ENCODE assay signal across 10 cellular contexts in genomic region chr11:2466869-2467694, GRCh38. TPM values are rescaled to one million over a fixed set of nuclear protein-coding genes. Genes with fewer than 3 reads are reported as not detected.
DNase-seq lines count a peak whose midpoint lies in the region; ATAC-seq and TF ChIP-seq lines count a peak whose summit lies in the region.
"Had no signal": no experiment of that assay in that cellular context is flagged by ENCODE, and none has a peak within 500 bp of the region (broad histone marks: within the 10 kb centered on the region; RNA-seq: fewer than 3 reads in every experiment).

No MANE protein-coding gene starts in this region.

- peaks cover 16% of the 10 kb centered on the region for H3K27me3 Mint-ChIP-seq in T-helper 2 cell treated with Interferon-gamma antibody and Interleukin-4, amounts not matched to agents 5 μg/mL and 100 μg/mL, for 36 hours (ENCODE audit: low read depth)

- H3K4me1 Mint-ChIP-seq in T-helper 2 cell treated with Interferon-gamma antibody and Interleukin-4, amounts not matched to agents 5 μg/mL and 100 μg/mL, for 36 hours (ENCODE audit: low read depth): peaks cover 27% of the 10 kb centered on the region

- H3K9me3 ChIP-seq in colonic mucosa (no peaks in the 10 kb centered on the region), thymus (ENCODE audit: control insufficient read depth) (no peaks in the 10 kb centered on the region)

- H3K36me3 ChIP-seq in colonic mucosa (no peaks in the 10 kb centered on the region), thymus (ENCODE audit: control insufficient read depth, insufficient read depth) (no peaks in the 10 kb centered on the region)

- intact Hi-C loops in cardiac septum (cut with DNase I): no loop called here
- intact Hi-C loops in Right ventricle myocardium superior (cut with DNase I): no loop called here
- intact Hi-C loops in colonic mucosa (cut with DNase I): no loop called here

- no peak overlapping the region for H3K4me3 ChIP-seq in colonic mucosa
- no peak overlapping the region for H3K4me3 ChIP-seq in thymus (ENCODE audit: low read length)

- H3K9me3 Mint-ChIP-seq in T-helper 2 cell treated with Interferon-gamma antibody and Interleukin-4, amounts not matched to agents 5 μg/mL and 100 μg/mL, for 36 hours: no peaks in the 10 kb centered on the region

- no peaks in the 10 kb centered on the region for H3K27me3 ChIP-seq in colonic mucosa
- no peaks in the 10 kb centered on the region for H3K27me3 ChIP-seq in thymus (ENCODE audit: control insufficient read depth, insufficient read depth)

- TF ChIP-seq CTCF in colonic mucosa (IDR thresholded peaks at IDR 0.05): no peak

- H3K4me1 ChIP-seq in colonic mucosa: peaks cover 10% of the 10 kb centered on the region
- peaks cover 13% of the 10 kb centered on the region for H3K4me1 ChIP-seq in thymus (ENCODE audit: control insufficient read depth, insufficient read depth, low read length)

- no peak overlapping the region for H3K27ac ChIP-seq in colonic mucosa
- H3K27ac ChIP-seq in thymus (ENCODE audit: low read depth): peak overlapping the region; percentile 1

- peak; percentile 72 for DNase-seq in cardiac septum (ENCODE audit: low spot score)
- no peak for DNase-seq in Right ventricle myocardium superior
- peak; percentile 66 for DNase-seq in T-helper 2 cell treated with Interferon-gamma antibody and Interleukin-4, amounts not matched to agents 5 μg/mL and 100 μg/mL, for 36 hours (ENCODE audit: low spot score)
- DNase-seq in colonic mucosa: peak; percentile 49
- no peak for DNase-seq in cerebellum (ENCODE audit: low spot score)
- no peak for DNase-seq in NCI-H2081 (lab: John Stamatoyannopoulos, UW)
- DNase-seq in iPS-NIHi7 (ENCODE audit: extremely low spot score): no peak
- DNase-seq: erythroblast, NCI-H1105 treated with DMSO at 0.1 percent for 48 hours had no signal

- no peaks in the 10 kb centered on the region for H3K36me3 Mint-ChIP-seq in T-helper 2 cell treated with Interferon-gamma antibody and Interleukin-4, amounts not matched to agents 5 μg/mL and 100 μg/mL, for 36 hours (ENCODE audit: low read depth)

- peak overlapping the region; percentile 34 for H3K27ac Mint-ChIP-seq in T-helper 2 cell treated with Interferon-gamma antibody and Interleukin-4, amounts not matched to agents 5 μg/mL and 100 μg/mL, for 36 hours

- H3K9ac ChIP-seq in colonic mucosa (ENCODE audit: low read depth in 2 of 2, low read length in 2 of 2): peak overlapping the region in 1 of 2 donors; percentile 19

- peak overlapping the region; percentile 46 for H3K4me3 Mint-ChIP-seq in T-helper 2 cell treated with Interferon-gamma antibody and Interleukin-4, amounts not matched to agents 5 μg/mL and 100 μg/mL, for 36 hours

- ATAC-seq in Right ventricle myocardium superior (ENCODE audit: poor library complexity): no peak

- 33% methylated on average over 16 of the region's 16 CpGs for WGBS in thymus

RNA-seq across cellular contexts. Expression of gene KCNQ1, which starts 22.3 kb away (rescaled TPM):
- total RNA-seq in cardiac septum (43.0 TPM), Right ventricle myocardium superior (33.4 TPM), colonic mucosa (10 to 100 TPM; 51.4 to 55.8 TPM), cerebellum (0.45 TPM)
- 3.7 TPM for polyA plus RNA-seq in thymus

RNA-seq across cellular contexts. Expression of gene TRPM5, which starts 22.8 kb away (rescaled TPM):
- total RNA-seq in cardiac septum: not detected
- not detected for total RNA-seq in Right ventricle myocardium superior
- 1 to 10 TPM; 1.3 to 1.9 TPM for total RNA-seq in colonic mucosa
- 0.55 TPM for polyA plus RNA-seq in thymus
- total RNA-seq in cerebellum: 0.27 TPM

Comparison
In these comparisons a context has a peak if more than half of its experiments do, and no peak if none do; other contexts are left out.
1. DNase-seq: peak in cardiac septum (single experiment), T-helper 2 cell treated with Interferon-gamma antibody and Interleukin-4, amounts not matched to agents 5 μg/mL and 100 μg/mL, for 36 hours (single experiment) and colonic mucosa (single experiment); none in Right ventricle myocardium superior (single experiment), cerebellum (single experiment), NCI-H2081 (0 of 2) and iPS-NIHi7 (single experiment).
2. RNA of gene KCNQ1, which starts 22.3 kb away (total RNA-seq): 51.4 to 55.8 TPM in colonic mucosa, 43.0 TPM in cardiac septum (single experiment) and 33.4 TPM in Right ventricle myocardium superior (single experiment); 0.45 TPM in cerebellum (single experiment); every median in the first group is over 10 times any median in the second.